Comparison of ENCODE assay signal across 2 cellular contexts in genomic region chr9:129362287-129363098, GRCh38.
TF ChIP-seq lines count a peak whose summit lies in the region.

No MANE protein-coding gene starts in this region.

TF ChIP-seq in GM12878, 131 proteins besides CTCF, POLR2A, EP300 and RAD21 (continued from another document):
- no peak for TF ChIP-seq GATAD2B (conservative IDR thresholded peaks at IDR 0.05; ENCODE audit: low read depth)
- TF ChIP-seq YBX1 (IDR thresholded peaks at IDR 0.05) = no peak
- TF ChIP-seq IKZF1 (conservative IDR thresholded peaks at IDR 0.05) = no peak
- no peak for TF ChIP-seq HDGF (IDR thresholded peaks at IDR 0.05)
- no peak for TF ChIP-seq HDAC6 (IDR thresholded peaks at IDR 0.05; ENCODE audit: unreplicated experiment)
- TF ChIP-seq CHD4 (IDR thresholded peaks at IDR 0.05) = no peak
- no peak for TF ChIP-seq MEF2A (IDR thresholded peaks at IDR 0.05; ENCODE audit: insufficient read depth, low read depth, low read length)
- no peak for TF ChIP-seq PAX5 (IDR thresholded peaks at IDR 0.05; ENCODE audit: borderline replicate concordance, low read depth, low read length)
- TF ChIP-seq TAF1 (IDR thresholded peaks at IDR 0.05; ENCODE audit: borderline replicate concordance, low read depth, low read length) = no peak
TF ChIP-seq in GM12878: peak in this region for 0.

TF ChIP-seq in HepG2, 621 proteins besides CTCF, POLR2A, EP300 and RAD21:
- 0 out of 2 replicates have a peak, but pooled peaks have one; percentile 17 for TF ChIP-seq PPARG (CRISPR knock-in tag; conservative IDR thresholded peaks at IDR 0.05)
- peak; percentile 15; the same call in 1 of the 2 replicates for TF ChIP-seq TFAP4 (IDR thresholded peaks at IDR 0.05; ENCODE audit: borderline replicate concordance, low read depth)
- TF ChIP-seq ZNF512 (CRISPR knock-in tag; IDR thresholded peaks at IDR 0.05) = no peak
- no peak for TF ChIP-seq ZZZ3 (CRISPR knock-in tag; IDR thresholded peaks at IDR 0.05; ENCODE audit: borderline replicate concordance)
- TF ChIP-seq STAG1 (CRISPR knock-in tag; IDR thresholded peaks at IDR 0.05) = peak; percentile 57
- no peak for TF ChIP-seq SSRP1 (CRISPR knock-in tag; IDR thresholded peaks at IDR 0.05)
- TF ChIP-seq ZNF205 (CRISPR knock-in tag; IDR thresholded peaks at IDR 0.05) = no peak
- no peak for TF ChIP-seq ZNF343 (CRISPR knock-in tag; IDR thresholded peaks at IDR 0.05)
- TF ChIP-seq ZHX1 (CRISPR knock-in tag; IDR thresholded peaks at IDR 0.05; ENCODE audit: low read depth) = no peak
- TF ChIP-seq SMC3 (IDR thresholded peaks at IDR 0.05; ENCODE audit: low read length) = peak; percentile 36; the same call in 1 of the 2 replicates
- peak; percentile 40 for TF ChIP-seq ZNF687 (CRISPR knock-in tag; IDR thresholded peaks at IDR 0.05)
- 0 out of 2 replicates have a peak, but pooled peaks have one; percentile 45 for TF ChIP-seq ELF3 (CRISPR knock-in tag; IDR thresholded peaks at IDR 0.05)
- TF ChIP-seq TEAD3 (CRISPR knock-in tag; optimal IDR thresholded peaks at IDR 0.05; ENCODE audit: borderline replicate concordance) = peak; percentile 61
- TF ChIP-seq TCF7 (IDR thresholded peaks at IDR 0.05; ENCODE audit: low read depth) = no peak
- TF ChIP-seq GABPA (IDR thresholded peaks at IDR 0.05; ENCODE audit: low read depth, low read length) = no peak
- TF ChIP-seq GABPA (CRISPR knock-in tag; IDR thresholded peaks at IDR 0.05; ENCODE audit: low read depth) = 0 out of 2 replicates have a peak, but pooled peaks have one; percentile 15
- TF ChIP-seq RBAK (CRISPR knock-in tag; IDR thresholded peaks at IDR 0.05) = no peak
- TF ChIP-seq MXI1 (IDR thresholded peaks at IDR 0.05; ENCODE audit: borderline replicate concordance, low read depth, low read length) = 0 out of 3 replicates have a peak, but pooled peaks have one; percentile 17
- peak; percentile 27; the same call in 1 of the 2 replicates for TF ChIP-seq ETV5 (CRISPR knock-in tag; IDR thresholded peaks at IDR 0.05; ENCODE audit: borderline replicate concordance)
- TF ChIP-seq HMGXB3 (CRISPR knock-in tag; IDR thresholded peaks at IDR 0.05; ENCODE audit: borderline replicate concordance) = no peak
